9 cellular contexts compared by ENCODE assay signal in the genomic region with DNA sequence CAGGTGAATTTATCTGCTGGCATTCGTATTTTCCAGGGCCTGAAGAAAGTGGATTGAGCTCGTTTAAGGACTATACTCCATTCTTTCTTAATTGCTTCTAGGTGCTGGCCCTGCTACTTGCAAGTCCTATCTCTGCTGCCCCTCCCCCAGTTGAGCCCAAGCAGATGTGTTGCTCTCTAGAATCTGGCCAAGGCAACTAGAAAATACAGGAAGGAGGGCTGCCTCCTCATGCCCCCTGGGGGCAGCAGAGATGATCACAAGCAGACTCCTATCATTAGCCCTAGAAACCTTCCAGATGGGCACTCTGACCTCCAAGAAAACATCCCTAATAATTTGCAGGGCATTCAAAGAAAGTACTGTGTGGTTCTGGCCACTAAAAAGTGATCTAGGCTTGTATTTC.
A peak's percentile ranks its signal among the peaks of the same experiment; 100 is the strongest.
DNase-seq lines count a peak whose midpoint lies in the region; ATAC-seq, FAIRE-seq and TF ChIP-seq lines count a peak whose summit lies in the region.
"Had no signal": no experiment of that assay in that cellular context is flagged by ENCODE, and none has a peak within 500 bp of the region (broad histone marks: within the 10 kb centered on the region; RNA-seq: fewer than 3 reads in every experiment).

No MANE protein-coding gene starts in this region.

- no peaks in the 10 kb centered on the region for H3K79me2 ChIP-seq in H1 (ENCODE audit: control insufficient read depth in 1 of 2, insufficient read depth in 2 of 2, low read length in 2 of 2)

- H3K27me3 ChIP-seq in left ventricle myocardium inferior (ENCODE audit: low read depth) = no peaks in the 10 kb centered on the region
- H3K27me3 ChIP-seq in H1 (replicated peaks in 1 of 4; ENCODE audit: control insufficient read depth in 3 of 4, extremely low read depth in 1 of 4, insufficient read depth in 3 of 4, low read length in 3 of 4) = no peaks in the 10 kb centered on the region
- no peaks in the 10 kb centered on the region for H3K27me3 ChIP-seq in ovary

- H2BK120ac ChIP-seq in H1 (replicated peaks; ENCODE audit: low read depth, low read length) = no peak overlapping the region

- H3K14ac ChIP-seq in H1 (ENCODE audit: insufficient read length) = no peak overlapping the region

- no peak overlapping the region for H2AK5ac ChIP-seq in H1 (ENCODE audit: low read depth, low read length)

- no peak overlapping the region for H2AFZ ChIP-seq in H1 (ENCODE audit: low read length)

- H3K4ac ChIP-seq in H1 (replicated peaks; ENCODE audit: insufficient read length, low read depth, low read length) = no peak overlapping the region

- no peak overlapping the region for H2BK12ac ChIP-seq in H1 (ENCODE audit: low read depth, low read length)

- H3K4me1 ChIP-seq in left ventricle myocardium inferior (no peaks in the 10 kb centered on the region), H1 (replicated peaks in 1 of 4; ENCODE audit: control insufficient read depth in 3 of 4, insufficient read depth in 4 of 4, low read length in 3 of 4) (peaks cover 0 to 4% (median 0%) of the 10 kb centered on the region in 4 experiments; a peak in 1 of 7 replicates), ovary (ENCODE audit: insufficient read depth) (no peaks in the 10 kb centered on the region)

- H2BK20ac ChIP-seq in H1 (ENCODE audit: low read length) = no peak overlapping the region

- no peak overlapping the region for H2BK5ac ChIP-seq in H1 (ENCODE audit: low read depth, low read length)

- no peak overlapping the region for H4K91ac ChIP-seq in H1 (replicated peaks; ENCODE audit: insufficient read length, low read length)

- H4K8ac ChIP-seq in H1 (ENCODE audit: extremely low read depth, insufficient read depth, low read length) = no peak overlapping the region

- TF ChIP-seq EP300 in H1 (IDR thresholded peaks at IDR 0.05; ENCODE audit: borderline replicate concordance in 1 of 2, low read depth in 2 of 2, low read length in 2 of 2) (peak in 1 of 2 experiments; percentile 50; a peak in 1 of 3 replicates), ovary (IDR thresholded peaks at IDR 0.05) (no peak)

- no peak overlapping the region for H3K4me3 ChIP-seq in left ventricle myocardium inferior
- no peak overlapping the region for H3K4me3 ChIP-seq in H1 (ENCODE audit: extremely low read depth in 1 of 4, insufficient read depth in 2 of 4, low read depth in 3 of 4, low read length in 4 of 4)
- H3K4me3 ChIP-seq in ovary = no peak overlapping the region
- H3K4me3 ChIP-seq: lung had no signal

- TF ChIP-seq CTCF in left ventricle myocardium inferior (IDR thresholded peaks at IDR 0.05; ENCODE audit: borderline replicate concordance) (peak; percentile 19), H1 (IDR thresholded peaks at IDR 0.05; ENCODE audit: control extremely low read depth in 1 of 3, insufficient read depth in 1 of 3, low read depth in 1 of 3, low read length in 3 of 3) (peak; percentile 42 to 74 (median 59)), ovary (IDR thresholded peaks at IDR 0.05) (no peak)

- H3K4me2 ChIP-seq in H1 (ENCODE audit: insufficient read depth in 1 of 2, low read depth in 2 of 2, low read length in 2 of 2) = no peak overlapping the region

- peak; percentile 91 for FAIRE-seq in H1 (lab: Jason Lieb, UNC)
- no peak for FAIRE-seq in GM12892 (lab: Jason Lieb, UNC)

- H3K36me3 ChIP-seq in left ventricle myocardium inferior (no peaks in the 10 kb centered on the region), H1 (ENCODE audit: control insufficient read depth in 2 of 4, insufficient read depth in 4 of 4, low read length in 3 of 4) (no peaks in the 10 kb centered on the region), ovary (no peaks in the 10 kb centered on the region)

- H3K9me3 ChIP-seq in left ventricle myocardium inferior (replicated peaks) (no peaks in the 10 kb centered on the region), H1 (ENCODE audit: insufficient read depth in 2 of 2, low read depth in 1 of 2, low read length in 1 of 2) (no peaks in the 10 kb centered on the region), ovary (no peaks in the 10 kb centered on the region)

- H3K27ac ChIP-seq in left ventricle myocardium inferior (replicated peaks) (no peak overlapping the region), H1 (ENCODE audit: low read depth, low read length) (no peak overlapping the region), ovary (no peak overlapping the region)

- peak; percentile 54 to 68 for TF ChIP-seq RAD21 in H1 (IDR thresholded peaks at IDR 0.05 in 1 of 2, conservative IDR thresholded peaks at IDR 0.05 in 1 of 2; ENCODE audit: low read depth in 2 of 2, low read length in 2 of 2)

- H4K20me1 ChIP-seq in H1 (replicated peaks in 1 of 2; ENCODE audit: control insufficient read depth in 1 of 2, insufficient read depth in 2 of 2, low read length in 2 of 2) = no peaks in the 10 kb centered on the region

- H3K23me2 ChIP-seq in H1 (ENCODE audit: low read depth, low read length) = no peaks in the 10 kb centered on the region; the same call in 1 of the 2 replicates

- POLR2A ChIA-PET in H1 (lab: Charles Lee; ENCODE audit: partially characterized antibody) = no interaction called here

- CTCF ChIA-PET in H1 (lab: Charles Lee; ENCODE audit: partially characterized antibody) = interaction anchor here (0.6 to 2.5 kb wide), 15 partner anchors 10 to 466 kb away, joined by 3 to 13 read pairs (median 5); no protein-coding TSS in a partner anchor

- TF ChIP-seq POLR2A in H1 (IDR thresholded peaks at IDR 0.05; ENCODE audit: control extremely low read depth in 1 of 2, low read depth in 2 of 2, low read length in 2 of 2) (no peak), ovary (IDR thresholded peaks at IDR 0.05) (no peak), GM12892 (IDR thresholded peaks at IDR 0.05; ENCODE audit: low read depth, low read length) (no peak)

- no peak for ATAC-seq in Right ventricle myocardium superior (ENCODE audit: poor library complexity)

- no peak for DNase-seq in left ventricle myocardium inferior
- no peak for DNase-seq in Right ventricle myocardium superior
- peak; percentile 45 for DNase-seq in NCI-H69 (lab: John Stamatoyannopoulos, UW)
- DNase-seq in H1 (ENCODE audit: low read depth in 1 of 2, low spot score in 2 of 2) = peak; percentile 67 to 80
- DNase-seq in ovary = no peak
- DNase-seq in GM12892 (ENCODE audit: insufficient read length) = no peak
- DNase-seq in NCI-H446 treated with DMSO at 0.1 percent for 48 hours (lab: John Stamatoyannopoulos, UW) = no peak
- DNase-seq in NCI-H2196 (lab: John Stamatoyannopoulos, UW; ENCODE audit: unreplicated experiment) = no peak

- H3K79me1 ChIP-seq in H1 (ENCODE audit: low read depth, low read length) = no peaks in the 10 kb centered on the region

- intact Hi-C loops in left ventricle myocardium inferior (cut with micrococcal nuclease) = no loop called here
- intact Hi-C loops in Right ventricle myocardium superior (cut with DNase I) = no loop called here
- intact Hi-C loops in ovary (cut with DNase I) = no loop called here

- no peak overlapping the region for H3K18ac ChIP-seq in H1 (ENCODE audit: extremely low read depth, low read length)

- H3K23ac ChIP-seq in H1 (ENCODE audit: insufficient read length) = no peak overlapping the region

- no peak overlapping the region for H3K56ac ChIP-seq in H1 (replicated peaks; ENCODE audit: insufficient read length, low read depth, low read length)

- 73% methylated on average over 2 of the region's 2 CpGs; no CpG with 5 or more reads in 1 of the 2 experiments for WGBS in H1 (ENCODE audit: extremely low coverage in 1 of 2, insufficient coverage in 1 of 2, insufficient read length in 1 of 2, insufficient replicate concordance in 2 of 2, low coverage in 1 of 2, low lambda C conversion rate in 2 of 2, missing lambda C conversion rate in 1 of 2), 2 experiments
- 60 to 71% (median 69%) methylated on average over 2 of the region's 2 CpGs for WGBS in ovary, 3 donors

- H2BK15ac ChIP-seq in H1 (ENCODE audit: low read length) = no peak overlapping the region

- H3K9ac ChIP-seq in H1 (replicated peaks in 1 of 4; ENCODE audit: extremely low read depth in 1 of 4, low read depth in 3 of 4, low read length in 3 of 4) = no peak overlapping the region

- no peak overlapping the region for H4K5ac ChIP-seq in H1 (ENCODE audit: insufficient read length, low read depth, low read length)

TF ChIP-seq in H1, 55 proteins besides CTCF, POLR2A, EP300 and RAD21:
- TF ChIP-seq YY1 (IDR thresholded peaks at IDR 0.05; ENCODE audit: low read depth, low read length) = 0 out of 2 replicates have a peak, but pooled peaks have one; percentile 31
- TF ChIP-seq CTBP2 (IDR thresholded peaks at IDR 0.05; ENCODE audit: borderline replicate concordance, insufficient read depth, insufficient read length, low read length) = no peak
- TF ChIP-seq CHD1 (IDR thresholded peaks at IDR 0.05; ENCODE audit: low read depth, low read length) = no peak
- 0 out of 2 replicates have a peak, but pooled peaks have one; percentile 37 for TF ChIP-seq SP1 (IDR thresholded peaks at IDR 0.05; ENCODE audit: low read depth, low read length)
- TF ChIP-seq TCF12 (IDR thresholded peaks at IDR 0.05; ENCODE audit: low read depth, low read length) = peak; percentile 67; the same call in 1 of the 2 replicates
- TF ChIP-seq, protein P1, sequence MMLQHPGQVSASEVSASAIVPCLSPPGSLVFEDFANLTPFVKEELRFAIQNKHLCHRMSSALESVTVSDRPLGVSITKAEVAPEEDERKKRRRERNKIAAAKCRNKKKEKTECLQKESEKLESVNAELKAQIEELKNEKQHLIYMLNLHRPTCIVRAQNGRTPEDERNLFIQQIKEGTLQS (IDR thresholded peaks at IDR 0.05; ENCODE audit: insufficient read depth, low read depth, low read length) = no peak

Comparison
In these comparisons a context has a peak if more than half of its experiments do, and no peak if none do; other contexts are left out.
1. DNase-seq: peak in NCI-H69 (single experiment) and H1 (2 of 2); none in left ventricle myocardium inferior (single experiment), Right ventricle myocardium superior (single experiment), ovary (0 of 5), GM12892 (single experiment), NCI-H446 treated with DMSO at 0.1 percent for 48 hours (single experiment) and NCI-H2196 (single experiment).
2. CTCF ChIP-seq: peak in left ventricle myocardium inferior (single experiment) and H1 (3 of 3); none in ovary (0 of 3).